1 cellular context compared by ENCODE assay signal in the genomic region with DNA sequence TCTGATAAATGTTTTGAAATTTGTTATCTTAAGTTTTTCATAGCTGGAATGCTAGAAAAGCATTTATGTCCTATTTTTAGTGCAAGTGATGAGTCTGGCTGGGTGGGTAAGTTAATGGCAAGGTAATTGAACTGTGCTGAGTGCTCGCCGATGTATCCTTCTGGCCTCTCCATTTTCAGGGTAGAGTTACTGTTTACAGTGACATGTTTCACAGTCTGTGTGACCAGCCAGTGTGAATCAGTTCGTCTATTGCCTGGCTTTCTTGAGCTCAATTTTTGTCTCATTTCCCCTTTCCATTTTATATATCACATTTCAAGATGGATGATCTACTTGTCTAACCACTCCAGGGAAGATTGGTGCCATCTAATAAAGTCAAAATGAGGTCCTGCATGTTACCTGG.
TF ChIP-seq lines count a peak whose summit lies in the region.

No MANE protein-coding gene starts in this region.

TF ChIP-seq in GM12878, 131 proteins besides CTCF, POLR2A, EP300 and RAD21:
- TF ChIP-seq GATAD2B (conservative IDR thresholded peaks at IDR 0.05; ENCODE audit: low read depth) (no peak), SPI1 (IDR thresholded peaks at IDR 0.05; ENCODE audit: borderline replicate concordance, insufficient read depth, low read depth, low read length) (peak; percentile 63; the same call in 1 of the 2 replicates)
